In the genomic region with DNA sequence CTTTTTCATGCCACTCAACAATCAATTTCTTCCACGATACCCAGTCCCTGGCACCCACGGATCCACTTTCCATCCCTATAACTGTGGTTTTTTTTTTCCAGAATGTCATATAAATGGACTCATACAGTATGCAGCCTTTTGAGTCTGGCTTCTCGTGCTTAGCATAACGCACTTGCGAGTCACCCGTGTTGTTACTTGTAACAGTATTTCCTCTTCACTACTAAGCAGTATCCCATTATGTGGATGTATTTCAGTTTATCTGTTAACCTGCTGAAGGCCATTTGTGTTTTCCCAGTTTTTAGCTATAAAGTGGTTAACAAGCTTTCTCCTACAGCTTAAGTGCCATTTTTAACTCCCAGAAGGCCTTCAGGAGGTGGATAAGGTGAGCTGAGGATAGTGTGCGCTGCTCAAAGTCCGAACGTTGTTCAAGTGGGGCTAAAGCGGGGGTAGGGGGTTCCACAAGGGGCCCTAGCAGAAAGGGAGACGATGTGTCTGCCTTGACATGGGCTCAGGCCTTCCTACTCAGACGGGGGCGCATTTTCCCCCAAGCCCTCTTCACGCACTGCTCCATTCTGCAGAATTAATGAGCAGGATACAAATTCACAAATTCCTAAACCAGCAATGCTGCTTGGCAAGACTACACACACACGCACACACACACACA, we compare ENCODE assay signal across 8 cellular contexts. TPM values are rescaled to one million over a fixed set of nuclear protein-coding genes. Genes with fewer than 3 reads are reported as not detected.
DNase-seq lines count a peak whose midpoint lies in the region; FAIRE-seq and TF ChIP-seq lines count a peak whose summit lies in the region.

No MANE protein-coding gene starts in this region.

- H3K9me3 ChIP-seq in cardiac muscle cell (ENCODE audit: low read depth) (no peaks in the 10 kb centered on the region), prostate gland (no peaks in the 10 kb centered on the region)

- H3K4me3 ChIP-seq in GM12864 (ENCODE audit: low read depth, low read length) (peak overlapping the region; percentile 73), cardiac muscle cell (peak overlapping the region; percentile 61), prostate gland (peak overlapping the region; percentile 89 to 99)

- WGBS in prostate gland: 6% methylated on average over 15 of the region's 15 CpGs

- H3K27ac ChIP-seq in cardiac muscle cell (peak overlapping the region; percentile 95), prostate gland (peak overlapping the region; percentile 93 to 97)

- H3K27me3 Mint-ChIP-seq in activated naive CD4-positive, alpha-beta T cell treated with anti-CD3 and anti-CD28 coated beads for 36 hours (ENCODE audit: low read depth): no peaks in the 10 kb centered on the region

- TF ChIP-seq POLR2A in prostate gland (IDR thresholded peaks at IDR 0.05): no peak
- no peak for TF ChIP-seq POLR2A in H54 (IDR thresholded peaks at IDR 0.05; ENCODE audit: low read depth, low read length)

- CTCF ChIA-PET in activated naive CD4-positive, alpha-beta T cell treated with anti-CD3 and anti-CD28 coated beads for 36 hours (lab: Charles Lee): interaction anchor here (0.6 to 1.6 kb wide), 3 partner anchors 22 to 364 kb away, joined by 4 to 5 read pairs (median 5); a partner anchor contains a TSS

- no peaks in the 10 kb centered on the region for H3K4me1 ChIP-seq in cardiac muscle cell (ENCODE audit: low read depth)
- peaks cover 4% of the 10 kb centered on the region for H3K4me1 ChIP-seq in prostate gland (replicated peaks)

- H3K9me3 Mint-ChIP-seq in activated naive CD4-positive, alpha-beta T cell treated with anti-CD3 and anti-CD28 coated beads for 36 hours: no peaks in the 10 kb centered on the region

- H3K27me3 ChIP-seq in cardiac muscle cell (no peaks in the 10 kb centered on the region), prostate gland (replicated peaks; ENCODE audit: insufficient read depth) (no peaks in the 10 kb centered on the region)

- H3K36me3 Mint-ChIP-seq in activated naive CD4-positive, alpha-beta T cell treated with anti-CD3 and anti-CD28 coated beads for 36 hours (ENCODE audit: low read depth): peaks cover 32% of the 10 kb centered on the region

- TF ChIP-seq CTCF in GM12864 (IDR thresholded peaks at IDR 0.05; ENCODE audit: low read depth, low read length, missing control alignments): no peak
- TF ChIP-seq CTCF in cardiac muscle cell (IDR thresholded peaks at IDR 0.05; ENCODE audit: low read depth, low read length): peak; percentile 3
- TF ChIP-seq CTCF in prostate gland (IDR thresholded peaks at IDR 0.05): no peak

- DNase-seq in A172 (ENCODE audit: low spot score) (peak; percentile 31), GM12864 (ENCODE audit: low read depth) (no peak), LHCN-M2 (ENCODE audit: low read depth) (peak; percentile 46), cardiac muscle cell (ENCODE audit: low read depth in 1 of 2, low spot score in 1 of 2) (peak in 1 of 2 donors; percentile 52), prostate gland (ENCODE audit: low spot score) (peak; percentile 18), H54 (ENCODE audit: insufficient read length, low spot score) (no peak), DMS153 treated with DMSO at 0.1 percent for 48 hours (lab: John Stamatoyannopoulos, UW; ENCODE audit: unreplicated experiment) (no peak)
- peak; percentile 36 for DNase-seq in activated naive CD4-positive, alpha-beta T cell treated with anti-CD3 and anti-CD28 coated beads for 36 hours

- intact Hi-C loops in activated naive CD4-positive, alpha-beta T cell treated with anti-CD3 and anti-CD28 coated beads for 36 hours (cut with micrococcal nuclease): loop anchor here (5.0 kb wide), 2 partner anchors 280 to 530 kb away; a partner anchor contains a TSS
- intact Hi-C loops in prostate gland (cut with DNase I): no loop called here

- H3K4me3 Mint-ChIP-seq in activated naive CD4-positive, alpha-beta T cell treated with anti-CD3 and anti-CD28 coated beads for 36 hours: peak overlapping the region; percentile 91

- peak overlapping the region; percentile 96 for H3K27ac Mint-ChIP-seq in activated naive CD4-positive, alpha-beta T cell treated with anti-CD3 and anti-CD28 coated beads for 36 hours

- H3K4me1 Mint-ChIP-seq in activated naive CD4-positive, alpha-beta T cell treated with anti-CD3 and anti-CD28 coated beads for 36 hours (ENCODE audit: low read depth): peaks cover 73% of the 10 kb centered on the region

- FAIRE-seq in H54 (lab: Jason Lieb, UNC): no peak

- no peaks in the 10 kb centered on the region for H3K36me3 ChIP-seq in cardiac muscle cell
- H3K36me3 ChIP-seq in prostate gland: no peaks in the 10 kb centered on the region

RNA-seq across cellular contexts. Expression of a gene that starts 0.8 kb away (rescaled TPM):
- 110 and 119 TPM in 2 replicates for total RNA-seq in A172 (2014; rRNA removed; shearing (Covaris generic))
- total RNA-seq in LHCN-M2 (2014; rRNA removed) (77.1 and 99.0 TPM in 2 replicates), cardiac muscle cell (63.7 and 74.3 TPM in 2 replicates), prostate gland (100 to 1,000 TPM in 1 of 2 donors, 10 to 100 TPM in 1; 98.1 to 181 TPM)
- polyA plus RNA-seq in LHCN-M2 (2012): 44.4 TPM
- total RNA-seq in activated naive CD4-positive, alpha-beta T cell treated with anti-CD3 and anti-CD28 coated beads for 36 hours: 100 to 1,000 TPM; 301 to 313 TPM
- 47.5 and 64.3 TPM in 2 replicates for polyA plus RNA-seq in cardiac muscle cell

RNA-seq across cellular contexts. Expression of a gene that starts 39.6 kb away (rescaled TPM):
- total RNA-seq in A172 (2014; rRNA removed; shearing (Covaris generic)): not detected in 2 replicates
- total RNA-seq in LHCN-M2 (2014; rRNA removed): 0.06 and 0.17 TPM in 2 replicates
- polyA plus RNA-seq in LHCN-M2 (2012): 0.02 TPM
- not detected for total RNA-seq in activated naive CD4-positive, alpha-beta T cell treated with anti-CD3 and anti-CD28 coated beads for 36 hours
- total RNA-seq in cardiac muscle cell: 0.12 and 0.46 TPM in 2 replicates
- polyA plus RNA-seq in cardiac muscle cell: not detected in 2 replicates
- under 1 TPM; 0.05 to 0.74 TPM for total RNA-seq in prostate gland

RNA-seq across cellular contexts. Expression of a gene that starts 48.8 kb away (rescaled TPM):
- total RNA-seq in A172 (2014; rRNA removed; shearing (Covaris generic)): 56.2 and 59.8 TPM in 2 replicates
- total RNA-seq in LHCN-M2 (2014; rRNA removed): 34.2 and 37.5 TPM in 2 replicates
- 64.5 TPM for polyA plus RNA-seq in LHCN-M2 (2012)
- total RNA-seq in activated naive CD4-positive, alpha-beta T cell treated with anti-CD3 and anti-CD28 coated beads for 36 hours: 10 to 100 TPM; 79.2 to 84.6 TPM
- total RNA-seq in cardiac muscle cell: 41.6 and 46.5 TPM in 2 replicates
- 60.8 and 77.2 TPM in 2 replicates for polyA plus RNA-seq in cardiac muscle cell
- total RNA-seq in prostate gland: 10 to 100 TPM; 24.7 to 43.7 TPM

Comparison
In these comparisons a context has a peak if more than half of its experiments do, and no peak if none do; other contexts are left out.
1. DNase-seq: peak in A172 (single experiment), LHCN-M2 (single experiment), activated naive CD4-positive, alpha-beta T cell treated with anti-CD3 and anti-CD28 coated beads for 36 hours (single experiment) and prostate gland (single experiment); none in GM12864 (single experiment), H54 (single experiment) and DMS153 treated with DMSO at 0.1 percent for 48 hours (single experiment).
2. Peak in every context shown above with its lines, with median percentiles within 50 percentile points of each other: H3K4me3 ChIP-seq.